Comparison of ENCODE assay signal across 18 cellular contexts in the genomic region with DNA sequence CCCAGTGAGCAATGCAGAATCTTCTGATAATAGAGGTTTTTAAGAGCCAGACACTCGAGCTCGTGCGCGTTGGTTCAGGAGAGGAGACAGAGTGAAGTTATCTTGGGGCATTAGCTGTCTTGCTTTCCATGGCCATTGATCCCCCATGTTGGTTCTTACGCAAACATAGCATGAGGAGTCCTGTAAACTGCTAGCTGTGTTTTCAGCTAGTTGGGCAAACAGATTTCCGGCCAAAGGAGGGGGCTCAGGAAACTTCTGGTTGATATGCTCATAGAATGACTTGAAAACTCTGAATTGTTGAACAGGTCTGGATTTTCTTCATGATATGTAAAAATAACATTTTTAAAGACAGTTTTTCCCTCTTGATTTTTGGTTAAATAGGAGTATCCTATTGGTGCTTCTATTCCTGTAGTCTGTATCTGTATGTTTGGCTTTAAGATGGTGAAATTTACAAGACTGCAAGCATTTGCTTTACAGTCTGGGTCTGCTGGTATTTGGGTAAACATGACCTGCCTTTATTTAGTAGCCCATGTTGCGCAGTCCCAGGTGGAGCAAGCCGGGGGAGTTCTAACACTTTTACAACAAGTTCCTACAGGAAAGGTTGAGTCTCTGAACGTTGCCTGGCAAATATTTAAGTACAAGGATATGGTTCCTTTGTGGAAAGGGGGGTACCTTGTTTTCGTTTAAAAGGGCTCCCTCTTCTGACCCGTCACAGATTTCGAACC.
DNase-seq lines count a peak whose midpoint lies in the region; ATAC-seq and TF ChIP-seq lines count a peak whose summit lies in the region.
"Had no signal": no experiment of that assay in that cellular context is flagged by ENCODE, and none has a peak within 500 bp of the region (broad histone marks: within the 10 kb centered on the region; RNA-seq: fewer than 3 reads in every experiment).

No MANE protein-coding gene starts in this region.

- H2BK120ac ChIP-seq in IMR-90 (ENCODE audit: low read depth, low read length) (peak overlapping the region; percentile 99), H9 (ENCODE audit: low read depth, low read length, poor library complexity, severe bottlenecking) (no peak overlapping the region)

- H3K36me3 ChIP-seq in IMR-90 (ENCODE audit: control insufficient read depth, insufficient read depth, low read length) (no peaks in the 10 kb centered on the region), RWPE2 (ENCODE audit: low read depth) (no peaks in the 10 kb centered on the region), hepatocyte (replicated peaks; ENCODE audit: insufficient read depth, low read depth) (no peaks in the 10 kb centered on the region)
- H3K36me3 ChIP-seq: BLaER1 treated with 17β-estradiol and CSF1 and Interleukin-3, amounts not matched to agents 10 nM and 100 nM had no signal

- H3K79me2 ChIP-seq in hepatocyte (no peaks in the 10 kb centered on the region), H9 (ENCODE audit: insufficient read depth, low read length) (no peaks in the 10 kb centered on the region)

- no peaks in the 10 kb centered on the region for H3K9me3 Mint-ChIP-seq in type B pancreatic cell
- no peaks in the 10 kb centered on the region for H3K9me3 Mint-ChIP-seq in H9

- peak overlapping the region; percentile 95 for H2BK15ac ChIP-seq in IMR-90 (ENCODE audit: low read depth, low read length)
- H2BK15ac ChIP-seq in H9 (ENCODE audit: low read depth, low read length), result no peak overlapping the region

- peak overlapping the region; percentile 99 for H3K27ac ChIP-seq in IMR-90 (ENCODE audit: insufficient read depth, low read length)
- H3K27ac ChIP-seq in RWPE2 (ENCODE audit: poor library complexity, severe bottlenecking), result peak overlapping the region; percentile 86
- peak overlapping the region; percentile 78 for H3K27ac ChIP-seq in hepatocyte
- H3K27ac ChIP-seq in H9 (ENCODE audit: insufficient read length, low read depth, low read length), result no peak overlapping the region

- H2AFZ ChIP-seq in IMR-90 (replicated peaks; ENCODE audit: low read length, poor library complexity) (peak overlapping the region; percentile 1), hepatocyte (no peak overlapping the region), H9 (ENCODE audit: low read length) (no peak overlapping the region)

- DNase-seq in IMR-90 (no peak), RWPE2 (ENCODE audit: low spot score) (no peak), hepatocyte (ENCODE audit: low spot score) (no peak), type B pancreatic cell (ENCODE audit: extremely low spot score, unreplicated experiment) (no peak), NCI-H510A (lab: John Stamatoyannopoulos, UW) (no peak), H9 (no peak)
- DNase-seq: activated B cell treated with CpG ODN at 0.5 μM for 24 hours; activated gamma-delta T cell treated with Interleukin-2 at 50 U/mL for 16 hours; KG1; NCI-H187; NCI-H446 treated with DMSO at 0.1 percent for 48 hours; right cardiac atrium; stimulated activated CD4-positive, alpha-beta T cell treated with anti-CD3 and anti-CD28 coated beads, Interleukin-4, amount 100 ng/mL, for 1 hour; T-cell had no signal

- peak overlapping the region; percentile 98 for H2BK20ac ChIP-seq in IMR-90 (ENCODE audit: low read depth, low read length)
- H2BK20ac ChIP-seq in H9 (ENCODE audit: low read depth, low read length, poor library complexity, severe bottlenecking), result no peak overlapping the region

- no peak overlapping the region for H3K4me3 Mint-ChIP-seq in type B pancreatic cell
- no peak overlapping the region for H3K4me3 Mint-ChIP-seq in H9
- H3K4me3 Mint-ChIP-seq: activated B cell treated with CpG ODN at 0.5 μM for 24 hours, T-cell had no signal

- TF ChIP-seq POLR2A in IMR-90 (IDR thresholded peaks at IDR 0.05; ENCODE audit: low read depth, low read length), result no peak

- H3K23ac ChIP-seq in IMR-90 (ENCODE audit: low read depth, low read length), result peak overlapping the region; percentile 98
- H3K23ac ChIP-seq in H9 (ENCODE audit: insufficient read length, low read depth, low read length), result no peak overlapping the region

- H3K4me3 ChIP-seq in IMR-90 (ENCODE audit: insufficient read depth, low read depth, low read length) (no peak overlapping the region), RWPE2 (ENCODE audit: severe bottlenecking) (no peak overlapping the region), hepatocyte (no peak overlapping the region)
- H3K4me3 ChIP-seq: BLaER1 treated with 17β-estradiol and CSF1 and Interleukin-3, amounts not matched to agents 10 nM and 100 nM; lung had no signal

- dilution Hi-C loops in IMR-90 (cut with HindIII; ENCODE audit: low sequenced_read_pairs, unreplicated experiment), result no loop called here

- H4K5ac ChIP-seq in IMR-90 (ENCODE audit: low read depth, low read length) (peak overlapping the region; percentile 100), H9 (ENCODE audit: insufficient read length, low read depth, low read length) (no peak overlapping the region)

- H3K27me3 ChIP-seq in IMR-90 (ENCODE audit: control insufficient read depth, insufficient read depth, low read length) (no peaks in the 10 kb centered on the region), RWPE2 (ENCODE audit: insufficient read depth, poor library complexity, severe bottlenecking) (no peaks in the 10 kb centered on the region), hepatocyte (no peaks in the 10 kb centered on the region), H9 (ENCODE audit: insufficient read depth, low read length) (no peaks in the 10 kb centered on the region)
- H3K27me3 ChIP-seq: BLaER1 treated with 17β-estradiol and CSF1 and Interleukin-3, amounts not matched to agents 10 nM and 100 nM had no signal

- H3K4me1 ChIP-seq in IMR-90 (ENCODE audit: control insufficient read depth, insufficient read depth, low read length) (peaks cover 23% of the 10 kb centered on the region), RWPE2 (ENCODE audit: insufficient read depth, poor library complexity, severe bottlenecking) (peaks cover 38% of the 10 kb centered on the region), hepatocyte (ENCODE audit: insufficient read depth) (no peaks in the 10 kb centered on the region), H9 (ENCODE audit: insufficient read depth, low read length) (no peaks in the 10 kb centered on the region)

- H4K20me1 ChIP-seq in IMR-90 (ENCODE audit: insufficient read depth, low read length) (no peaks in the 10 kb centered on the region), hepatocyte (ENCODE audit: insufficient read depth, poor library complexity, severe bottlenecking) (no peaks in the 10 kb centered on the region), H9 (ENCODE audit: control insufficient read depth, insufficient read depth, insufficient read length) (no peaks in the 10 kb centered on the region)
- H4K20me1 ChIP-seq: BLaER1 treated with 17β-estradiol and CSF1 and Interleukin-3, amounts not matched to agents 10 nM and 100 nM had no signal

- H3K14ac ChIP-seq in IMR-90 (replicated peaks; ENCODE audit: low read depth, low read length), result peak overlapping the region; percentile 85
- no peak overlapping the region for H3K14ac ChIP-seq in H9 (ENCODE audit: insufficient read depth, low read length)

- H3K4ac ChIP-seq in IMR-90 (ENCODE audit: low read depth, low read length) (peak overlapping the region; percentile 97), H9 (ENCODE audit: low read depth, low read length) (no peak overlapping the region)

- no TSS peak for BruUV-seq in IMR-90 (replicated peaks; lab: Mats Ljungman, UMichigan)

- H2AK9ac ChIP-seq in IMR-90 (replicated peaks; ENCODE audit: low read depth, low read length, poor library complexity), result no peak overlapping the region

- H3K56ac ChIP-seq in IMR-90 (ENCODE audit: extremely low read depth, insufficient read depth, low read length) (peak overlapping the region; percentile 92; the same call in 1 of the 2 replicates), H9 (ENCODE audit: insufficient read length, low read depth, low read length) (no peak overlapping the region)

- TF ChIP-seq RAD21 in IMR-90 (IDR thresholded peaks at IDR 0.05; ENCODE audit: low read length), result no peak

- POLR2A ChIA-PET in IMR-90 (lab: Charles Lee; ENCODE audit: unreplicated experiment), result no interaction called here

- H4K8ac ChIP-seq in IMR-90 (ENCODE audit: low read depth in 2 of 2, low read length in 2 of 2) (peak overlapping the region; percentile 91 to 98), H9 (replicated peaks; ENCODE audit: insufficient read length, low read depth, low read length) (no peak overlapping the region)

- 0 out of 2 replicates have a peak, but pooled peaks cover 3% of the 10 kb centered on the region for H3K9me1 ChIP-seq in IMR-90 (ENCODE audit: insufficient read depth, low read length)

- CTCF ChIA-PET in IMR-90 (lab: Yijun Ruan, JAX), result no interaction called here

- intact Hi-C loops in IMR-90 (cut with micrococcal nuclease), result loop anchor here (5.0 to 10.0 kb wide), 2 partner anchors 90 to 117 kb away; no protein-coding TSS in a partner anchor

- no peaks in the 10 kb centered on the region for H3K23me2 ChIP-seq in H9 (ENCODE audit: insufficient read length, low read depth, low read length, poor library complexity, severe bottlenecking)

- H3K27me3 Mint-ChIP-seq in type B pancreatic cell (no peaks in the 10 kb centered on the region), H9 (ENCODE audit: low read depth) (no peaks in the 10 kb centered on the region)
- H3K27me3 Mint-ChIP-seq: activated B cell treated with CpG ODN at 0.5 μM for 24 hours, T-cell had no signal

- WGBS in IMR-90 (ENCODE audit: extremely low coverage in 2 of 2, insufficient read length in 1 of 2), 2 experiments, result no CpG with 5 or more reads among the region's 12 CpGs
- 89% methylated on average over 12 of the region's 12 CpGs for WGBS in hepatocyte (ENCODE audit: low lambda C conversion rate, missing lambda C conversion rate)
- no CpG with 5 or more reads among the region's 12 CpGs for WGBS in H9 (ENCODE audit: extremely low coverage, insufficient read length, low lambda C conversion rate)

- H3T11ph ChIP-seq in H9 (ENCODE audit: low read length), result no peak overlapping the region

- H3K9ac ChIP-seq in IMR-90 (ENCODE audit: low read depth, low read length) (no peak overlapping the region), H9 (ENCODE audit: extremely low read depth, insufficient read length, low read length) (no peak overlapping the region)

- H3K4me1 Mint-ChIP-seq in type B pancreatic cell (ENCODE audit: unreplicated experiment) (peaks cover 14% of the 10 kb centered on the region), H9 (peaks cover 3 to 4% of the 10 kb centered on the region in 2 experiments; a peak in 1 of 4 replicates)
- H3K4me1 Mint-ChIP-seq: activated B cell treated with CpG ODN at 0.5 μM for 24 hours, T-cell had no signal

- ATAC-seq in IMR-90 (ENCODE audit: low read depth), result no peak
- ATAC-seq in RWPE2 (ENCODE audit: low read depth), result peak; percentile 24; the same call in 2 of the 3 replicates
- no peak for ATAC-seq in HG03378 (IDR thresholded peaks at IDR 0.05; ENCODE audit: unreplicated experiment)
- ATAC-seq: Panc1, T-cell had no signal

- peak overlapping the region; percentile 100 for H2BK5ac ChIP-seq in IMR-90 (ENCODE audit: low read depth, low read length, poor library complexity, severe bottlenecking)
- no peak overlapping the region for H2BK5ac ChIP-seq in H9 (ENCODE audit: insufficient read length, low read length)

- H3K18ac ChIP-seq in IMR-90 (ENCODE audit: low read depth, low read length), result peak overlapping the region; percentile 99
- H3K18ac ChIP-seq in H9 (ENCODE audit: insufficient read length, low read depth, low read length), result no peak overlapping the region

- H2AK5ac ChIP-seq in IMR-90 (ENCODE audit: low read depth, low read length) (peak overlapping the region; percentile 97), H9 (ENCODE audit: insufficient read length, low read length) (no peak overlapping the region)

- H3K79me1 ChIP-seq in IMR-90 (ENCODE audit: low read depth in 1 of 2, low read length in 2 of 2), result no peaks in the 10 kb centered on the region
- no peaks in the 10 kb centered on the region for H3K79me1 ChIP-seq in H9 (ENCODE audit: insufficient read depth, low read depth, low read length, poor library complexity, severe bottlenecking)

- TF ChIP-seq CTCF in IMR-90 (conservative IDR thresholded peaks at IDR 0.05; ENCODE audit: low read depth, low read length) (no peak), RWPE2 (IDR thresholded peaks at IDR 0.05; ENCODE audit: poor library complexity, severe bottlenecking) (no peak), hepatocyte (IDR thresholded peaks at IDR 0.05; ENCODE audit: poor library complexity) (no peak), type B pancreatic cell (conservative IDR thresholded peaks at IDR 0.05) (no peak), H9 (conservative IDR thresholded peaks at IDR 0.05) (no peak)

- H4K91ac ChIP-seq in IMR-90 (ENCODE audit: insufficient read depth, low read depth, low read length), result peak overlapping the region; percentile 98
- no peak overlapping the region for H4K91ac ChIP-seq in H9 (ENCODE audit: insufficient read length, low read depth, low read length)

- no peak overlapping the region for H2BK12ac ChIP-seq in H9 (ENCODE audit: insufficient read length, low read depth, low read length)

- in situ Hi-C loops in IMR-90 (cut with MboI; ENCODE audit: low sequenced_read_pairs), result no loop called here

- H3K4me2 ChIP-seq in IMR-90 (ENCODE audit: low read depth, low read length) (no peak overlapping the region; the same call in 1 of the 2 replicates), hepatocyte (no peak overlapping the region), H9 (ENCODE audit: insufficient read depth, insufficient read length, low read length) (no peak overlapping the region)

- no peaks in the 10 kb centered on the region for H3K36me3 Mint-ChIP-seq in type B pancreatic cell
- no peaks in the 10 kb centered on the region for H3K36me3 Mint-ChIP-seq in H9 (ENCODE audit: insufficient read depth in 1 of 3, low read depth in 3 of 3)
- H3K36me3 Mint-ChIP-seq: T-cell had no signal

- H3K9me3 ChIP-seq in IMR-90 (ENCODE audit: control insufficient read depth, insufficient read depth, low read length) (no peaks in the 10 kb centered on the region), RWPE2 (ENCODE audit: severe bottlenecking) (no peaks in the 10 kb centered on the region), hepatocyte (ENCODE audit: low read depth) (no peaks in the 10 kb centered on the region), H9 (ENCODE audit: control insufficient read depth, low read depth, low read length) (no peaks in the 10 kb centered on the region)

- H3K27ac Mint-ChIP-seq in type B pancreatic cell (peak overlapping the region; percentile 94), H9 (no peak overlapping the region)
- H3K27ac Mint-ChIP-seq: activated B cell treated with CpG ODN at 0.5 μM for 24 hours, T-cell had no signal

- no peaks in the 10 kb centered on the region for H3K9me2 ChIP-seq in hepatocyte (replicated peaks; ENCODE audit: insufficient read depth)
